ENCODE assay signal across 16 cellular contexts in the genomic region with DNA sequence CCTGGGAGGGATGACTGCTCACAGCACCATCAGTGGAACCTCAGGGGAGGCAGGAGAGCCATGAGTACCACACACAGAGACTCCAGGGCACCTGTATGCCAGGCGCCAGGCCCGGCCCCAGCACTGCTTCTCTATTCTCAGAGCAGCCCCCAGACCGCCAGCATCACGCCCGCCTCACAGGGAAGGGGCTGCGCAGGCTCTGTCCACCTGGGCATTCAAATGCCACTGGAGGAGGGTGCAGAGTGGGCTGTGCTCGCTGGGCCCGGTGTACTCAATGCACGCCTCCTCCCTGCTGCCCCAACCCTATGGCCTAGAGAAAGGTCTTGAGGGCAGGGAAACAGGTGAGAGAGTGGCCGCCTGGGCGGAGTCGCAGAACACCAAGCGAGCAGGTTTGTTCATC.
"Had no signal": no experiment of that assay in that cellular context is flagged by ENCODE, and none has a peak within 500 bp of the region (broad histone marks: within the 10 kb centered on the region; RNA-seq: fewer than 3 reads in every experiment).

No MANE protein-coding gene starts in this region.

- DNase-seq: activated CD4-positive, alpha-beta T cell treated with anti-CD3 and anti-CD28 coated beads, Interleukin-2, amount 50 U/mL, for 1 hour; activated naive CD4-positive, alpha-beta T cell treated with Interleukin-2 at 50 U/mL for 16 hours; aorta; hippocampal formation; kidney; left ventricle myocardium superior; mesendoderm; psoas muscle; spleen had no signal

- H3K27ac ChIP-seq: psoas muscle, spleen, tibial nerve had no signal

- H3K27ac Mint-ChIP-seq: activated T-helper 17 cell treated with anti-CD3 and anti-CD28 coated beads, Interleukin-2, amount 50 U/mL, for 72 hours; natural killer cell treated with Interleukin-12 subunit alpha and Interleukin-12 subunit beta and Interleukin-15 and Interleukin-18, amount 100 ng/mL, for 72 hours; T-helper 2 cell treated with Interferon-gamma antibody and Interleukin-4, amounts not matched to agents 5 μg/mL and 100 μg/mL, for 36 hours had no signal

- H3K4me3 ChIP-seq: dorsolateral prefrontal cortex, psoas muscle, spleen, tibial nerve had no signal

- H3K36me3 Mint-ChIP-seq: natural killer cell treated with Interleukin-12 subunit alpha and Interleukin-12 subunit beta and Interleukin-15 and Interleukin-18, amount 100 ng/mL, for 72 hours had no signal

- H3K36me3 ChIP-seq: spleen, tibial nerve had no signal

- H3K9me3 ChIP-seq: psoas muscle, spleen had no signal

- H3K9me3 Mint-ChIP-seq: activated T-helper 17 cell treated with anti-CD3 and anti-CD28 coated beads, Interleukin-2, amount 50 U/mL, for 72 hours; natural killer cell treated with Interleukin-12 subunit alpha and Interleukin-12 subunit beta and Interleukin-15 and Interleukin-18, amount 100 ng/mL, for 72 hours; T-helper 2 cell treated with Interferon-gamma antibody and Interleukin-4, amounts not matched to agents 5 μg/mL and 100 μg/mL, for 36 hours had no signal

- H3K27me3 Mint-ChIP-seq: activated T-helper 17 cell treated with anti-CD3 and anti-CD28 coated beads, Interleukin-2, amount 50 U/mL, for 72 hours had no signal

- ATAC-seq: activated CD4-positive, CD25-positive, alpha-beta regulatory T cell treated with anti-CD3 and anti-CD28 coated beads, Interleukin-2, amount 50 U/mL, for 24 hours; activated T-helper 17 cell treated with anti-CD3 and anti-CD28 coated beads, Interleukin-2, amount 50 U/mL, for 72 hours; natural killer cell treated with Interleukin-12 subunit alpha and Interleukin-12 subunit beta and Interleukin-15 and Interleukin-18, amount 100 ng/mL, for 72 hours; sciatic nerve had no signal

- H3K4me3 Mint-ChIP-seq: activated T-helper 17 cell treated with anti-CD3 and anti-CD28 coated beads, Interleukin-2, amount 50 U/mL, for 72 hours; natural killer cell treated with Interleukin-12 subunit alpha and Interleukin-12 subunit beta and Interleukin-15 and Interleukin-18, amount 100 ng/mL, for 72 hours; T-helper 2 cell treated with Interferon-gamma antibody and Interleukin-4, amounts not matched to agents 5 μg/mL and 100 μg/mL, for 36 hours had no signal

- H3K27me3 ChIP-seq: dorsolateral prefrontal cortex, spleen, tibial nerve had no signal
